ENCODE assay signal across 30 cellular contexts in the genomic region with DNA sequence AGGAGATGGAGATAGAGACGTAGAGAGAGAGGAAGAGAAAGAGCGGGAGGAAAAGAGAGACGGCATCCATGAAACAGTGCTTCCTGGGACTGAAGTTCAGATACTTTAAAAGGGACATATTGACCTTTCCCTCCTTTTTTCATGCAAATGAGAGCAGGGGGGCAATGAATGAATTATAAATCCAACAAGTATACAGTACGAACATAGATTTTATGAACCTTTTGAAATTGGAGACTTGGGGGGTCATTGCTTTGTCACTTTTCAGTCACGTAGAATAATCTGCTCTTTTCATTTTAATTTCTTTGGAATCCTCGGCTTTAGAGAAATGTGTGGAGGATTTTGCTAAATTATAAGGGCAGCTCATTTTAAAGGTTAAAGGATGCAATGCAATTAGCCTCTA.
"Had no signal": no experiment of that assay in that cellular context is flagged by ENCODE, and none has a peak within 500 bp of the region (broad histone marks: within the 10 kb centered on the region; RNA-seq: fewer than 3 reads in every experiment).

No MANE protein-coding gene starts in this region.

- H3K4me3 ChIP-seq: ascending aorta, breast epithelium, cardiac muscle cell, colonic mucosa had no signal

- H3K27ac ChIP-seq: ascending aorta, breast epithelium, cardiac muscle cell, colonic mucosa had no signal

- H3K4me1 Mint-ChIP-seq: activated CD4-positive, alpha-beta T cell treated with anti-CD3 and anti-CD28 coated beads for 36 hours; activated CD4-positive, alpha-beta T cell treated with anti-CD3 and anti-CD28 coated beads, Interleukin-2, amount 10 ng/mL, durations not matched to agents 24 days and 14 days; activated CD8-positive, alpha-beta memory T cell treated with anti-CD3 and anti-CD28 coated beads, Interleukin-2, amount 10 ng/mL, durations not matched to agents 7 days and 5 days; activated naive CD4-positive, alpha-beta T cell treated with anti-CD3 and anti-CD28 coated beads, Interleukin-2, amount 10 ng/mL, durations not matched to agents 7 days and 5 days; activated naive CD8-positive, alpha-beta T cell treated with anti-CD3 and anti-CD28 coated beads, Interleukin-2, amount 10 ng/mL, durations not matched to agents 7 days and 5 days; T-helper 17 cell had no signal

- H3K4me3 Mint-ChIP-seq: activated CD4-positive, alpha-beta memory T cell treated with anti-CD3 and anti-CD28 coated beads for 36 hours; activated CD4-positive, alpha-beta T cell treated with anti-CD3 and anti-CD28 coated beads for 36 hours; activated CD4-positive, alpha-beta T cell treated with anti-CD3 and anti-CD28 coated beads, Interleukin-2, amount 10 ng/mL, durations not matched to agents 24 days and 14 days; activated CD8-positive, alpha-beta memory T cell treated with anti-CD3 and anti-CD28 coated beads, Interleukin-2, amount 10 ng/mL, durations not matched to agents 7 days and 5 days; activated CD8-positive, alpha-beta T cell treated with anti-CD3 and anti-CD28 coated beads, Interleukin-2, amount 10 ng/mL, durations not matched to agents 7 days and 5 days; activated naive CD4-positive, alpha-beta T cell treated with anti-CD3 and anti-CD28 coated beads, Interleukin-2, amount 10 ng/mL, durations not matched to agents 7 days and 5 days; activated naive CD8-positive, alpha-beta T cell treated with anti-CD3 and anti-CD28 coated beads, Interleukin-2, amount 10 ng/mL, durations not matched to agents 7 days and 5 days; activated T-helper 1 cell treated with anti-CD3 and anti-CD28 coated beads, Interleukin-12 subunit alpha, Interleukin-12 subunit beta, Interleukin-2, Interleukin-4 antibody, amounts not matched to agents 30 ng/mL and 10 ng/mL and 1 ng/mL, durations not matched to agents 14 hours and 24 hours and 36 hours; brain; T-helper 17 cell; T-helper 2 cell treated with Interferon-gamma antibody and Interleukin-4, amounts not matched to agents 5 μg/mL and 100 μg/mL, for 36 hours had no signal

- DNase-seq: activated CD4-positive, alpha-beta memory T cell treated with anti-CD3 and anti-CD28 coated beads for 36 hours; activated CD4-positive, alpha-beta T cell treated with anti-CD3 and anti-CD28 coated beads for 36 hours; activated CD4-positive, alpha-beta T cell treated with anti-CD3 and anti-CD28 coated beads, Interleukin-2, amount 10 ng/mL, durations not matched to agents 24 days and 14 days; activated CD4-positive, CD25-positive, alpha-beta regulatory T cell; activated CD4-positive, CD25-positive, alpha-beta regulatory T cell treated with anti-CD3 and anti-CD28 coated beads, Interleukin-2, amount 50 U/mL, for 72 hours; activated CD8-positive, alpha-beta memory T cell treated with anti-CD3 and anti-CD28 coated beads, Interleukin-2, amount 10 ng/mL, durations not matched to agents 7 days and 5 days; activated CD8-positive, alpha-beta memory T cell treated with anti-CD3 and anti-CD28 coated beads, Interleukin-2, amount 50 U/mL, for 4 hours; activated CD8-positive, alpha-beta T cell treated with anti-CD3 and anti-CD28 coated beads, Interleukin-2, amount 10 ng/mL, durations not matched to agents 7 days and 5 days; activated effector memory CD4-positive, alpha-beta T cell treated with anti-CD3 and anti-CD28 coated beads, Interleukin-2, amount 50 U/mL, for 16 hours; activated naive CD4-positive, alpha-beta T cell treated with anti-CD3 and anti-CD28 coated beads, Interleukin-2, amount 10 ng/mL, durations not matched to agents 7 days and 5 days; activated naive CD8-positive, alpha-beta T cell treated with anti-CD3 and anti-CD28 coated beads, Interleukin-2, amount 10 ng/mL, durations not matched to agents 7 days and 5 days; activated T-cell treated with anti-CD3 and anti-CD28 coated beads, Interleukin-2, amount 50 U/mL, for 1 hour; activated T-cell treated with anti-CD3 and anti-CD28 coated beads, Interleukin-2, amount 50 U/mL, for 48 hours; central memory CD4-positive, alpha-beta T cell; cerebellar nuclear complex; colonic mucosa; effector CD8-positive, alpha-beta T cell; foreskin fibroblast; head of caudate nucleus; T-helper 17 cell; T1000 had no signal

- H3K27ac Mint-ChIP-seq: activated CD4-positive, alpha-beta memory T cell treated with anti-CD3 and anti-CD28 coated beads for 36 hours; activated CD4-positive, alpha-beta T cell treated with anti-CD3 and anti-CD28 coated beads for 36 hours; activated CD4-positive, alpha-beta T cell treated with anti-CD3 and anti-CD28 coated beads, Interleukin-2, amount 10 ng/mL, durations not matched to agents 24 days and 14 days; activated CD8-positive, alpha-beta memory T cell treated with anti-CD3 and anti-CD28 coated beads, Interleukin-2, amount 10 ng/mL, durations not matched to agents 7 days and 5 days; activated CD8-positive, alpha-beta T cell treated with anti-CD3 and anti-CD28 coated beads, Interleukin-2, amount 10 ng/mL, durations not matched to agents 7 days and 5 days; activated naive CD4-positive, alpha-beta T cell treated with anti-CD3 and anti-CD28 coated beads, Interleukin-2, amount 10 ng/mL, durations not matched to agents 7 days and 5 days; activated naive CD4-positive, alpha-beta T cell treated with anti-CD3 and anti-CD28 coated beads, Interleukin-2, amount 50 U/mL, for 72 hours; activated naive CD8-positive, alpha-beta T cell treated with anti-CD3 and anti-CD28 coated beads, Interleukin-2, amount 10 ng/mL, durations not matched to agents 7 days and 5 days; activated T-helper 1 cell treated with anti-CD3 and anti-CD28 coated beads, Interleukin-12 subunit alpha, Interleukin-12 subunit beta, Interleukin-2, Interleukin-4 antibody, amounts not matched to agents 30 ng/mL and 10 ng/mL and 1 ng/mL, durations not matched to agents 14 hours and 24 hours and 36 hours; activated T-helper 2 cell treated with anti-CD3 and anti-CD28 coated beads, Interferon-gamma antibody, Interleukin-2, Interleukin-4, amounts not matched to agents 10 μg/mL and 5 μg/mL and 100 μg/mL, durations not matched to agents 14 hours and 24 hours and 36 hours; brain; T-helper 17 cell; T-helper 2 cell treated with Interferon-gamma antibody and Interleukin-4, amounts not matched to agents 5 μg/mL and 100 μg/mL, for 36 hours had no signal

- H3K9me3 ChIP-seq: ascending aorta, breast epithelium, colonic mucosa had no signal

- H3K9me3 Mint-ChIP-seq: activated CD4-positive, alpha-beta T cell treated with anti-CD3 and anti-CD28 coated beads, Interleukin-2, amount 10 ng/mL, durations not matched to agents 24 days and 14 days; activated T-helper 1 cell treated with anti-CD3 and anti-CD28 coated beads, Interleukin-12 subunit alpha, Interleukin-12 subunit beta, Interleukin-2, Interleukin-4 antibody, amounts not matched to agents 30 ng/mL and 10 ng/mL and 1 ng/mL, durations not matched to agents 14 hours and 24 hours and 36 hours; T-helper 2 cell treated with Interferon-gamma antibody and Interleukin-4, amounts not matched to agents 5 μg/mL and 100 μg/mL, for 36 hours had no signal

- H3K4me1 ChIP-seq: ascending aorta, breast epithelium, colonic mucosa had no signal

- H3K27me3 ChIP-seq: ascending aorta, breast epithelium, cardiac muscle cell, colonic mucosa had no signal

- H3K27me3 Mint-ChIP-seq: activated CD4-positive, alpha-beta memory T cell treated with anti-CD3 and anti-CD28 coated beads for 36 hours; activated CD4-positive, alpha-beta T cell treated with anti-CD3 and anti-CD28 coated beads for 36 hours; activated CD4-positive, alpha-beta T cell treated with anti-CD3 and anti-CD28 coated beads, Interleukin-2, amount 10 ng/mL, durations not matched to agents 24 days and 14 days; activated CD8-positive, alpha-beta memory T cell treated with anti-CD3 and anti-CD28 coated beads, Interleukin-2, amount 10 ng/mL, durations not matched to agents 7 days and 5 days; activated naive CD4-positive, alpha-beta T cell treated with anti-CD3 and anti-CD28 coated beads, Interleukin-2, amount 10 ng/mL, durations not matched to agents 7 days and 5 days; activated naive CD8-positive, alpha-beta T cell treated with anti-CD3 and anti-CD28 coated beads, Interleukin-2, amount 10 ng/mL, durations not matched to agents 7 days and 5 days; T-helper 17 cell had no signal

- ATAC-seq: activated CD4-positive, alpha-beta T cell treated with anti-CD3 and anti-CD28 coated beads for 36 hours; activated CD8-positive, alpha-beta memory T cell treated with anti-CD3 and anti-CD28 coated beads, Interleukin-2, amount 10 ng/mL, durations not matched to agents 7 days and 5 days; activated CD8-positive, alpha-beta T cell treated with anti-CD3 and anti-CD28 coated beads, Interleukin-2, amount 10 ng/mL, durations not matched to agents 7 days and 5 days; activated naive CD4-positive, alpha-beta T cell treated with anti-CD3 and anti-CD28 coated beads, Interleukin-2, amount 50 U/mL, for 72 hours; esophagus mucosa; T-helper 17 cell had no signal

- H3K36me3 Mint-ChIP-seq: activated CD4-positive, alpha-beta memory T cell treated with anti-CD3 and anti-CD28 coated beads for 36 hours; activated CD8-positive, alpha-beta memory T cell treated with anti-CD3 and anti-CD28 coated beads, Interleukin-2, amount 10 ng/mL, durations not matched to agents 7 days and 5 days; activated naive CD4-positive, alpha-beta T cell treated with anti-CD3 and anti-CD28 coated beads, Interleukin-2, amount 10 ng/mL, durations not matched to agents 7 days and 5 days; activated naive CD4-positive, alpha-beta T cell treated with anti-CD3 and anti-CD28 coated beads, Interleukin-2, amount 50 U/mL, for 72 hours; activated naive CD8-positive, alpha-beta T cell treated with anti-CD3 and anti-CD28 coated beads, Interleukin-2, amount 10 ng/mL, durations not matched to agents 7 days and 5 days; brain had no signal

- H3K36me3 ChIP-seq: ascending aorta, breast epithelium, cardiac muscle cell, colonic mucosa had no signal
